Comparison of ENCODE assay signal across 17 cellular contexts in genomic region chr5:40307920-40308319, GRCh38.
"Had no signal": no experiment of that assay in that cellular context is flagged by ENCODE, and none has a peak within 500 bp of the region (broad histone marks: within the 10 kb centered on the region; RNA-seq: fewer than 3 reads in every experiment).

No MANE protein-coding gene starts in this region.

- H3K9me3 Mint-ChIP-seq: central memory CD8-positive, alpha-beta T cell; natural killer cell; stimulated activated naive CD8-positive, alpha-beta T cell treated with anti-CD3 and anti-CD28 coated beads, Interleukin-15, Interleukin-2, amounts not matched to agents 100 ng/mL and 50 ng/mL, for 24 hours had no signal

- H3K36me3 ChIP-seq: breast epithelium, esophagus muscularis mucosa, left ventricle myocardium inferior, tibial artery, WERI-Rb-1 had no signal

- ATAC-seq: natural killer cell had no signal

- H3K4me3 ChIP-seq: breast epithelium, esophagus muscularis mucosa, left ventricle myocardium inferior, tibial artery had no signal

- H3K27me3 ChIP-seq: breast epithelium, esophagus muscularis mucosa, tibial artery had no signal

- H3K27ac Mint-ChIP-seq: activated naive CD8-positive, alpha-beta T cell; natural killer cell; stimulated activated naive CD8-positive, alpha-beta T cell treated with anti-CD3 and anti-CD28 coated beads, Interleukin-15, Interleukin-2, amounts not matched to agents 100 ng/mL and 50 ng/mL, for 24 hours had no signal

- H3K9me3 ChIP-seq: breast epithelium, esophagus muscularis mucosa, left ventricle myocardium inferior, SK-N-SH, tibial artery had no signal

- DNase-seq: activated CD4-positive, alpha-beta T cell treated with anti-CD3 and anti-CD28 coated beads, Interleukin-2, amount 50 U/mL, for 48 hours; activated gamma-delta T cell treated with Interleukin-2 at 50 U/mL for 16 hours; amniotic stem cell; effector memory CD4-positive, alpha-beta T cell; hippocampal formation; left ventricle myocardium inferior; midbrain; natural killer cell; SK-N-SH; stimulated activated CD4-positive, alpha-beta T cell treated with anti-CD3 and anti-CD28 coated beads, Interleukin-4, amount 100 ng/mL, for 24 hours; tibial artery; WERI-Rb-1 had no signal

- H3K27me3 Mint-ChIP-seq: activated naive CD8-positive, alpha-beta T cell; central memory CD8-positive, alpha-beta T cell; stimulated activated naive CD8-positive, alpha-beta T cell treated with anti-CD3 and anti-CD28 coated beads, Interleukin-15, Interleukin-2, amounts not matched to agents 100 ng/mL and 50 ng/mL, for 24 hours had no signal

- H3K4me3 Mint-ChIP-seq: activated naive CD8-positive, alpha-beta T cell; central memory CD8-positive, alpha-beta T cell; natural killer cell; stimulated activated naive CD8-positive, alpha-beta T cell treated with anti-CD3 and anti-CD28 coated beads, Interleukin-15, Interleukin-2, amounts not matched to agents 100 ng/mL and 50 ng/mL, for 24 hours had no signal

- H3K4me1 ChIP-seq: breast epithelium, esophagus muscularis mucosa, left ventricle myocardium inferior, tibial artery had no signal

- H3K36me3 Mint-ChIP-seq: activated naive CD8-positive, alpha-beta T cell; natural killer cell had no signal

- H3K4me1 Mint-ChIP-seq: central memory CD8-positive, alpha-beta T cell had no signal

- H3K27ac ChIP-seq: breast epithelium, esophagus muscularis mucosa, left ventricle myocardium inferior, tibial artery, WERI-Rb-1 had no signal
